Comparison of ENCODE assay signal across 16 cellular contexts in genomic region chr4:3405176-3405575, GRCh38. TPM values are rescaled to one million over a fixed set of nuclear protein-coding genes. Genes with fewer than 3 reads are reported as not detected.
DNase-seq lines count a peak whose midpoint lies in the region; ATAC-seq and TF ChIP-seq lines count a peak whose summit lies in the region.
"Had no signal": no experiment of that assay in that cellular context is flagged by ENCODE, and none has a peak within 500 bp of the region (broad histone marks: within the 10 kb centered on the region; RNA-seq: fewer than 3 reads in every experiment).

No MANE protein-coding gene starts in this region.

- peaks cover 24% of the 10 kb centered on the region for H3K36me3 Mint-ChIP-seq in progenitor cell of endocrine pancreas (ENCODE audit: insufficient read depth)

- peak; percentile 17 for DNase-seq in Right ventricle myocardium inferior (ENCODE audit: missing footprints)
- DNase-seq in left ventricle myocardium superior: no peak
- no peak for DNase-seq in progenitor cell of endocrine pancreas (ENCODE audit: low spot score, unreplicated experiment)
- DNase-seq in stimulated activated CD4-positive, alpha-beta T cell treated with anti-CD3 and anti-CD28 coated beads, Interleukin-2, amount 100 ng/mL, for 48 hours: no peak
- DNase-seq in HuH-7.5 (ENCODE audit: low spot score): no peak
- no peak for DNase-seq in globus pallidus (ENCODE audit: low spot score)
- DNase-seq: 8988T, H9, Kasumi-1, NCI-H1105 treated with DMSO at 0.1 percent for 48 hours, NCI-H187, NCI-H446, NCI-H774, Right ventricle myocardium superior had no signal

- H3K27ac Mint-ChIP-seq in progenitor cell of endocrine pancreas: peak overlapping the region; percentile 31
- H3K27ac Mint-ChIP-seq: H9 had no signal

- intact Hi-C loops in Right ventricle myocardium inferior (cut with DNase I): no loop called here
- intact Hi-C loops in left ventricle myocardium superior (cut with micrococcal nuclease): no loop called here

- peak overlapping the region; percentile 11 for H3K27ac ChIP-seq in layer of hippocampus (ENCODE audit: low read depth, low read length)

- ATAC-seq in Right ventricle myocardium inferior (no peak), left ventricle myocardium superior (no peak), HG02870 (IDR thresholded peaks at IDR 0.05; ENCODE audit: unreplicated experiment) (no peak)

- TF ChIP-seq CTCF in progenitor cell of endocrine pancreas (IDR thresholded peaks at IDR 0.05; ENCODE audit: unreplicated experiment): no peak

- H3K27me3 Mint-ChIP-seq in progenitor cell of endocrine pancreas: no peaks in the 10 kb centered on the region

- no peaks in the 10 kb centered on the region for H3K27me3 ChIP-seq in layer of hippocampus (ENCODE audit: control insufficient read depth, insufficient read depth, low read length)

- H3K4me3 Mint-ChIP-seq in progenitor cell of endocrine pancreas (ENCODE audit: low read depth): no peak overlapping the region
- H3K4me3 Mint-ChIP-seq: H9 had no signal

- H3K4me1 Mint-ChIP-seq in progenitor cell of endocrine pancreas (ENCODE audit: low read depth): peaks cover 9% of the 10 kb centered on the region

- peaks cover 6% of the 10 kb centered on the region for H3K9me3 Mint-ChIP-seq in progenitor cell of endocrine pancreas (ENCODE audit: low read depth)

RNA-seq across cellular contexts. Expression of gene HGFAC, which starts 36.6 kb away (rescaled TPM):
- 1.5 TPM for total RNA-seq in Right ventricle myocardium inferior
- total RNA-seq in left ventricle myocardium superior: 0.67 TPM
- total RNA-seq in progenitor cell of endocrine pancreas: 6.7 and 7.5 TPM in 2 replicates

RNA-seq across cellular contexts. Expression of gene DOK7, which starts 57.9 kb away (rescaled TPM):
- total RNA-seq in Right ventricle myocardium inferior: 35.5 TPM
- 35.5 TPM for total RNA-seq in left ventricle myocardium superior
- total RNA-seq in progenitor cell of endocrine pancreas: 0.13 TPM in 1 of 2 replicates, not detected in the other

Comparison
In these comparisons a context has a peak if more than half of its experiments do, and no peak if none do; other contexts are left out.
1. RNA of gene DOK7, which starts 57.9 kb away (total RNA-seq): 35.5 TPM in Right ventricle myocardium inferior (single experiment) and 35.5 TPM in left ventricle myocardium superior (single experiment); 0.13 TPM in progenitor cell of endocrine pancreas; every median in the first group is over 10 times any median in the second.